Comparison of ENCODE assay signal across 1 cellular context in the genomic region with DNA sequence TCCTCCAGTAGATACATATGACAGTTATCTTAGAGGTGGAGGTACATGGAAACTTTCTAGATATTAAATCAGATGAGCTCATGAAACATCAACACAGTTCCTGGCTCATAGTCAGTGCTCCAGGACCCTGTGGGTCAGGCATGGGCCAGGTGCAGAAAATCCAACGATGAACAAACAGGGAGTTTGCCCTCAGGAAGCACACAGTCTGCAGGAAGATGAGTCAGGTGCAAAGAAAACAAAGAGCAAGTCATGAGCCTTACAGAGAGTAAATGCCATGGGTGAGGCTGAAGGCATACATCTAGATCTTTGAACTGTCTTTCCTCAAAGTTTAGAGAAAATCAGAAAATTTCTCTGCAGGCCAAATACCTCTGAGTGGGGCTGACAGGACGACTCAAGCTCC.
A peak's percentile ranks its signal among the peaks of the same experiment; 100 is the strongest.
TF ChIP-seq lines count a peak whose summit lies in the region.

No MANE protein-coding gene starts in this region.

TF ChIP-seq in HepG2, 621 proteins besides CTCF, POLR2A, EP300 and RAD21 (continued from another document and continues in another):
- TF ChIP-seq, protein P1, sequence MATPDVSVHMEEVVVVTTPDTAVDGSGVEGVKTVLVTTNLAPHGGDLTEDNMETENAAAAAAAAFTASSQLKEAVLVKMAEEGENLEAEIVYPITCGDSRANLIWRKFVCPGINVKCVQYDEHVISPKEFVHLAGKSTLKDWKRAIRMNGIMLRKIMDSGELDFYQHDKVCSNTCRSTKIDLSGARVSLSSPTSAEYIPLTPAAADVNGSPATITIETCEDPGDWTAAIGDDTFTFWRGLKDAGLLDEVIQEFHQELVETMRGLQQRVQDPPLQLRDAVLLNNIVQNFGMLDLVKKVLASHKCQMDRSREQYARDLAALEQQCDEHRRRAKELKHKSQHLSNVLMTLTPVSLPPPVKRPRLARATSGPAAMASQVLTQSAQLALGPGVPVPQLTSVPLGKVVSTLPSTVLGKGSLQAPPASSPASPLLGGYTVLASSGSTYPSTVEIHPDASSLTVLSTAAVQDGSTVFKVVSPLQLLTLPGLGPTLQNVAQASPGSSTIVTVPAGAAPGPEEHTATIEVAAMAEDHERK (CRISPR knock-in tag; IDR thresholded peaks at IDR 0.05; ENCODE audit: low read depth), result no peak
- TF ChIP-seq ZNF788 (CRISPR knock-in tag; IDR thresholded peaks at IDR 0.05; ENCODE audit: borderline replicate concordance) (no peak), ZBTB7B (CRISPR knock-in tag; IDR thresholded peaks at IDR 0.05) (no peak), ZSCAN20 (CRISPR knock-in tag; IDR thresholded peaks at IDR 0.05; ENCODE audit: borderline replicate concordance) (no peak), ZBTB1 (CRISPR knock-in tag; IDR thresholded peaks at IDR 0.05; ENCODE audit: borderline replicate concordance) (no peak), SAP130 (CRISPR knock-in tag; IDR thresholded peaks at IDR 0.05; ENCODE audit: low read depth) (peak; percentile 39), ELF1 (CRISPR knock-in tag; IDR thresholded peaks at IDR 0.05) (no peak), ZNF274 (CRISPR knock-in tag; IDR thresholded peaks at IDR 0.05) (no peak), MATR3 (CRISPR knock-in tag; IDR thresholded peaks at IDR 0.05) (no peak), ZNF749 (CRISPR knock-in tag; IDR thresholded peaks at IDR 0.05; ENCODE audit: borderline replicate concordance) (no peak), NCOA2 (CRISPR knock-in tag; IDR thresholded peaks at IDR 0.05) (no peak), MED13 (CRISPR knock-in tag; IDR thresholded peaks at IDR 0.05) (no peak), MTA3 (CRISPR knock-in tag; IDR thresholded peaks at IDR 0.05) (no peak), ZNF761 (CRISPR knock-in tag; conservative IDR thresholded peaks at IDR 0.05) (no peak), PTBP1 (IDR thresholded peaks at IDR 0.05; ENCODE audit: low read depth, low read length, poor library complexity, severe bottlenecking) (no peak), ZNF124 (CRISPR knock-in tag; IDR thresholded peaks at IDR 0.05) (no peak), SUZ12 (IDR thresholded peaks at IDR 0.05; ENCODE audit: low read depth, low read length) (no peak), ZFYVE20 (CRISPR knock-in tag; IDR thresholded peaks at IDR 0.05; ENCODE audit: borderline replicate concordance, low read depth) (no peak), ZNF768 (CRISPR knock-in tag; IDR thresholded peaks at IDR 0.05) (no peak), ZSCAN12 (CRISPR knock-in tag; IDR thresholded peaks at IDR 0.05) (no peak), NR3C1 (CRISPR knock-in tag; IDR thresholded peaks at IDR 0.05) (no peak), MAFF (IDR thresholded peaks at IDR 0.05; ENCODE audit: low read depth, low read length) (no peak), ZNF350 (CRISPR knock-in tag; IDR thresholded peaks at IDR 0.05; ENCODE audit: borderline replicate concordance, low read depth) (no peak), ZNF329 (CRISPR knock-in tag; IDR thresholded peaks at IDR 0.05; ENCODE audit: low read depth) (no peak), KMT2B (CRISPR knock-in tag; IDR thresholded peaks at IDR 0.05) (no peak), HNRNPLL (IDR thresholded peaks at IDR 0.05; ENCODE audit: low read depth, low read length, poor library complexity, severe bottlenecking) (no peak), ZNF382 (CRISPR knock-in tag; IDR thresholded peaks at IDR 0.05; ENCODE audit: borderline replicate concordance) (no peak), NFE2L1 (CRISPR knock-in tag; IDR thresholded peaks at IDR 0.05; ENCODE audit: borderline replicate concordance) (no peak), PHF20 (CRISPR knock-in tag; IDR thresholded peaks at IDR 0.05) (no peak), SP140L (CRISPR knock-in tag; IDR thresholded peaks at IDR 0.05; ENCODE audit: borderline replicate concordance) (no peak), STAG1 (CRISPR knock-in tag; IDR thresholded peaks at IDR 0.05) (no peak), YEATS2 (CRISPR knock-in tag; IDR thresholded peaks at IDR 0.05; ENCODE audit: borderline replicate concordance) (no peak), ISL2 (CRISPR knock-in tag; IDR thresholded peaks at IDR 0.05) (no peak)
- TF ChIP-seq, protein P2, sequence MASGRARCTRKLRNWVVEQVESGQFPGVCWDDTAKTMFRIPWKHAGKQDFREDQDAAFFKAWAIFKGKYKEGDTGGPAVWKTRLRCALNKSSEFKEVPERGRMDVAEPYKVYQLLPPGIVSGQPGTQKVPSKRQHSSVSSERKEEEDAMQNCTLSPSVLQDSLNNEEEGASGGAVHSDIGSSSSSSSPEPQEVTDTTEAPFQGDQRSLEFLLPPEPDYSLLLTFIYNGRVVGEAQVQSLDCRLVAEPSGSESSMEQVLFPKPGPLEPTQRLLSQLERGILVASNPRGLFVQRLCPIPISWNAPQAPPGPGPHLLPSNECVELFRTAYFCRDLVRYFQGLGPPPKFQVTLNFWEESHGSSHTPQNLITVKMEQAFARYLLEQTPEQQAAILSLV (CRISPR knock-in tag; IDR thresholded peaks at IDR 0.05; ENCODE audit: borderline replicate concordance), result no peak
- TF ChIP-seq, protein P3, sequence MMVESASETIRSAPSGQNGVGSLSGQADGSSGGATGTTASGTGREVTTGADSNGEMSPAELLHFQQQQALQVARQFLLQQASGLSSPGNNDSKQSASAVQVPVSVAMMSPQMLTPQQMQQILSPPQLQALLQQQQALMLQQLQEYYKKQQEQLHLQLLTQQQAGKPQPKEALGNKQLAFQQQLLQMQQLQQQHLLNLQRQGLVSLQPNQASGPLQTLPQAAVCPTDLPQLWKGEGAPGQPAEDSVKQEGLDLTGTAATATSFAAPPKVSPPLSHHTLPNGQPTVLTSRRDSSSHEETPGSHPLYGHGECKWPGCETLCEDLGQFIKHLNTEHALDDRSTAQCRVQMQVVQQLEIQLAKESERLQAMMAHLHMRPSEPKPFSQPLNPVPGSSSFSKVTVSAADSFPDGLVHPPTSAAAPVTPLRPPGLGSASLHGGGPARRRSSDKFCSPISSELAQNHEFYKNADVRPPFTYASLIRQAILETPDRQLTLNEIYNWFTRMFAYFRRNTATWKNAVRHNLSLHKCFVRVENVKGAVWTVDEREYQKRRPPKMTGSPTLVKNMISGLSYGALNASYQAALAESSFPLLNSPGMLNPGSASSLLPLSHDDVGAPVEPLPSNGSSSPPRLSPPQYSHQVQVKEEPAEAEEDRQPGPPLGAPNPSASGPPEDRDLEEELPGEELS (CRISPR knock-in tag; IDR thresholded peaks at IDR 0.05), result peak; percentile 34; the same call in 1 of the 2 replicates
- TF ChIP-seq, protein P4, sequence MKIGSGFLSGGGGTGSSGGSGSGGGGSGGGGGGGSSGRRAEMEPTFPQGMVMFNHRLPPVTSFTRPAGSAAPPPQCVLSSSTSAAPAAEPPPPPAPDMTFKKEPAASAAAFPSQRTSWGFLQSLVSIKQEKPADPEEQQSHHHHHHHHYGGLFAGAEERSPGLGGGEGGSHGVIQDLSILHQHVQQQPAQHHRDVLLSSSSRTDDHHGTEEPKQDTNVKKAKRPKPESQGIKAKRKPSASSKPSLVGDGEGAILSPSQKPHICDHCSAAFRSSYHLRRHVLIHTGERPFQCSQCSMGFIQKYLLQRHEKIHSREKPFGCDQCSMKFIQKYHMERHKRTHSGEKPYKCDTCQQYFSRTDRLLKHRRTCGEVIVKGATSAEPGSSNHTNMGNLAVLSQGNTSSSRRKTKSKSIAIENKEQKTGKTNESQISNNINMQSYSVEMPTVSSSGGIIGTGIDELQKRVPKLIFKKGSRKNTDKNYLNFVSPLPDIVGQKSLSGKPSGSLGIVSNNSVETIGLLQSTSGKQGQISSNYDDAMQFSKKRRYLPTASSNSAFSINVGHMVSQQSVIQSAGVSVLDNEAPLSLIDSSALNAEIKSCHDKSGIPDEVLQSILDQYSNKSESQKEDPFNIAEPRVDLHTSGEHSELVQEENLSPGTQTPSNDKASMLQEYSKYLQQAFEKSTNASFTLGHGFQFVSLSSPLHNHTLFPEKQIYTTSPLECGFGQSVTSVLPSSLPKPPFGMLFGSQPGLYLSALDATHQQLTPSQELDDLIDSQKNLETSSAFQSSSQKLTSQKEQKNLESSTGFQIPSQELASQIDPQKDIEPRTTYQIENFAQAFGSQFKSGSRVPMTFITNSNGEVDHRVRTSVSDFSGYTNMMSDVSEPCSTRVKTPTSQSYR (CRISPR knock-in tag; IDR thresholded peaks at IDR 0.05; ENCODE audit: borderline replicate concordance), result no peak
- TF ChIP-seq, protein P5, sequence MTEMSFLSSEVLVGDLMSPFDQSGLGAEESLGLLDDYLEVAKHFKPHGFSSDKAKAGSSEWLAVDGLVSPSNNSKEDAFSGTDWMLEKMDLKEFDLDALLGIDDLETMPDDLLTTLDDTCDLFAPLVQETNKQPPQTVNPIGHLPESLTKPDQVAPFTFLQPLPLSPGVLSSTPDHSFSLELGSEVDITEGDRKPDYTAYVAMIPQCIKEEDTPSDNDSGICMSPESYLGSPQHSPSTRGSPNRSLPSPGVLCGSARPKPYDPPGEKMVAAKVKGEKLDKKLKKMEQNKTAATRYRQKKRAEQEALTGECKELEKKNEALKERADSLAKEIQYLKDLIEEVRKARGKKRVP (CRISPR knock-in tag; IDR thresholded peaks at IDR 0.05), result no peak
- TF ChIP-seq, protein P6, sequence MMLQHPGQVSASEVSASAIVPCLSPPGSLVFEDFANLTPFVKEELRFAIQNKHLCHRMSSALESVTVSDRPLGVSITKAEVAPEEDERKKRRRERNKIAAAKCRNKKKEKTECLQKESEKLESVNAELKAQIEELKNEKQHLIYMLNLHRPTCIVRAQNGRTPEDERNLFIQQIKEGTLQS (CRISPR knock-in tag; IDR thresholded peaks at IDR 0.05), result peak; percentile 70
- TF ChIP-seq, protein P7, sequence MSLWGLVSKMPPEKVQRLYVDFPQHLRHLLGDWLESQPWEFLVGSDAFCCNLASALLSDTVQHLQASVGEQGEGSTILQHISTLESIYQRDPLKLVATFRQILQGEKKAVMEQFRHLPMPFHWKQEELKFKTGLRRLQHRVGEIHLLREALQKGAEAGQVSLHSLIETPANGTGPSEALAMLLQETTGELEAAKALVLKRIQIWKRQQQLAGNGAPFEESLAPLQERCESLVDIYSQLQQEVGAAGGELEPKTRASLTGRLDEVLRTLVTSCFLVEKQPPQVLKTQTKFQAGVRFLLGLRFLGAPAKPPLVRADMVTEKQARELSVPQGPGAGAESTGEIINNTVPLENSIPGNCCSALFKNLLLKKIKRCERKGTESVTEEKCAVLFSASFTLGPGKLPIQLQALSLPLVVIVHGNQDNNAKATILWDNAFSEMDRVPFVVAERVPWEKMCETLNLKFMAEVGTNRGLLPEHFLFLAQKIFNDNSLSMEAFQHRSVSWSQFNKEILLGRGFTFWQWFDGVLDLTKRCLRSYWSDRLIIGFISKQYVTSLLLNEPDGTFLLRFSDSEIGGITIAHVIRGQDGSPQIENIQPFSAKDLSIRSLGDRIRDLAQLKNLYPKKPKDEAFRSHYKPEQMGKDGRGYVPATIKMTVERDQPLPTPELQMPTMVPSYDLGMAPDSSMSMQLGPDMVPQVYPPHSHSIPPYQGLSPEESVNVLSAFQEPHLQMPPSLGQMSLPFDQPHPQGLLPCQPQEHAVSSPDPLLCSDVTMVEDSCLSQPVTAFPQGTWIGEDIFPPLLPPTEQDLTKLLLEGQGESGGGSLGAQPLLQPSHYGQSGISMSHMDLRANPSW (CRISPR knock-in tag; IDR thresholded peaks at IDR 0.05; ENCODE audit: borderline replicate concordance), result no peak
- TF ChIP-seq, protein P8, sequence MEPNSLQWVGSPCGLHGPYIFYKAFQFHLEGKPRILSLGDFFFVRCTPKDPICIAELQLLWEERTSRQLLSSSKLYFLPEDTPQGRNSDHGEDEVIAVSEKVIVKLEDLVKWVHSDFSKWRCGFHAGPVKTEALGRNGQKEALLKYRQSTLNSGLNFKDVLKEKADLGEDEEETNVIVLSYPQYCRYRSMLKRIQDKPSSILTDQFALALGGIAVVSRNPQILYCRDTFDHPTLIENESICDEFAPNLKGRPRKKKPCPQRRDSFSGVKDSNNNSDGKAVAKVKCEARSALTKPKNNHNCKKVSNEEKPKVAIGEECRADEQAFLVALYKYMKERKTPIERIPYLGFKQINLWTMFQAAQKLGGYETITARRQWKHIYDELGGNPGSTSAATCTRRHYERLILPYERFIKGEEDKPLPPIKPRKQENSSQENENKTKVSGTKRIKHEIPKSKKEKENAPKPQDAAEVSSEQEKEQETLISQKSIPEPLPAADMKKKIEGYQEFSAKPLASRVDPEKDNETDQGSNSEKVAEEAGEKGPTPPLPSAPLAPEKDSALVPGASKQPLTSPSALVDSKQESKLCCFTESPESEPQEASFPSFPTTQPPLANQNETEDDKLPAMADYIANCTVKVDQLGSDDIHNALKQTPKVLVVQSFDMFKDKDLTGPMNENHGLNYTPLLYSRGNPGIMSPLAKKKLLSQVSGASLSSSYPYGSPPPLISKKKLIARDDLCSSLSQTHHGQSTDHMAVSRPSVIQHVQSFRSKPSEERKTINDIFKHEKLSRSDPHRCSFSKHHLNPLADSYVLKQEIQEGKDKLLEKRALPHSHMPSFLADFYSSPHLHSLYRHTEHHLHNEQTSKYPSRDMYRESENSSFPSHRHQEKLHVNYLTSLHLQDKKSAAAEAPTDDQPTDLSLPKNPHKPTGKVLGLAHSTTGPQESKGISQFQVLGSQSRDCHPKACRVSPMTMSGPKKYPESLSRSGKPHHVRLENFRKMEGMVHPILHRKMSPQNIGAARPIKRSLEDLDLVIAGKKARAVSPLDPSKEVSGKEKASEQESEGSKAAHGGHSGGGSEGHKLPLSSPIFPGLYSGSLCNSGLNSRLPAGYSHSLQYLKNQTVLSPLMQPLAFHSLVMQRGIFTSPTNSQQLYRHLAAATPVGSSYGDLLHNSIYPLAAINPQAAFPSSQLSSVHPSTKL (CRISPR knock-in tag; IDR thresholded peaks at IDR 0.05), result peak; percentile 46; the same call in 1 of the 2 replicates
- TF ChIP-seq, protein P9, sequence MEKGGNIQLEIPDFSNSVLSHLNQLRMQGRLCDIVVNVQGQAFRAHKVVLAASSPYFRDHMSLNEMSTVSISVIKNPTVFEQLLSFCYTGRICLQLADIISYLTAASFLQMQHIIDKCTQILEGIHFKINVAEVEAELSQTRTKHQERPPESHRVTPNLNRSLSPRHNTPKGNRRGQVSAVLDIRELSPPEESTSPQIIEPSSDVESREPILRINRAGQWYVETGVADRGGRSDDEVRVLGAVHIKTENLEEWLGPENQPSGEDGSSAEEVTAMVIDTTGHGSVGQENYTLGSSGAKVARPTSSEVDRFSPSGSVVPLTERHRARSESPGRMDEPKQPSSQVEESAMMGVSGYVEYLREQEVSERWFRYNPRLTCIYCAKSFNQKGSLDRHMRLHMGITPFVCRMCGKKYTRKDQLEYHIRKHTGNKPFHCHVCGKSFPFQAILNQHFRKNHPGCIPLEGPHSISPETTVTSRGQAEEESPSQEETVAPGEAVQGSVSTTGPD (CRISPR knock-in tag; IDR thresholded peaks at IDR 0.05), result no peak
- TF ChIP-seq, protein P10, sequence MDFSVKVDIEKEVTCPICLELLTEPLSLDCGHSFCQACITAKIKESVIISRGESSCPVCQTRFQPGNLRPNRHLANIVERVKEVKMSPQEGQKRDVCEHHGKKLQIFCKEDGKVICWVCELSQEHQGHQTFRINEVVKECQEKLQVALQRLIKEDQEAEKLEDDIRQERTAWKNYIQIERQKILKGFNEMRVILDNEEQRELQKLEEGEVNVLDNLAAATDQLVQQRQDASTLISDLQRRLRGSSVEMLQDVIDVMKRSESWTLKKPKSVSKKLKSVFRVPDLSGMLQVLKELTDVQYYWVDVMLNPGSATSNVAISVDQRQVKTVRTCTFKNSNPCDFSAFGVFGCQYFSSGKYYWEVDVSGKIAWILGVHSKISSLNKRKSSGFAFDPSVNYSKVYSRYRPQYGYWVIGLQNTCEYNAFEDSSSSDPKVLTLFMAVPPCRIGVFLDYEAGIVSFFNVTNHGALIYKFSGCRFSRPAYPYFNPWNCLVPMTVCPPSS (IDR thresholded peaks at IDR 0.05), result no peak
- TF ChIP-seq, protein P11, sequence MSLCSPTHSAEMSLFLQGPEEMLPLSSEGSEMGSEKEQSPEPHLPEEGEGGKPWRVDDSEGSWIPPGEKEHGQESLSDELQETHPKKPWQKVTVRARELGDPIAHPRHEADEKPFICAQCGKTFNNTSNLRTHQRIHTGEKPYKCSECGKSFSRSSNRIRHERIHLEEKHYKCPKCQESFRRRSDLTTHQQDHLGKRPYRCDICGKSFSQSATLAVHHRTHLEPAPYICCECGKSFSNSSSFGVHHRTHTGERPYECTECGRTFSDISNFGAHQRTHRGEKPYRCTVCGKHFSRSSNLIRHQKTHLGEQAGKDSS (CRISPR knock-in tag; IDR thresholded peaks at IDR 0.05; ENCODE audit: borderline replicate concordance, low read depth), result peak; percentile 74; the same call in 1 of the 2 replicates
